ENCODE assay signal across 8 cellular contexts in genomic region chr1:234725177-234726132, GRCh38.
DNase-seq lines count a peak whose midpoint lies in the region; ATAC-seq, FAIRE-seq and TF ChIP-seq lines count a peak whose summit lies in the region.

No MANE protein-coding gene starts in this region.

- TF ChIP-seq POLR2A in GM12891 (IDR thresholded peaks at IDR 0.05; ENCODE audit: low read depth, low read length): no peak

- H3K9me3 ChIP-seq in kidney (ENCODE audit: control insufficient read depth in 1 of 2, low read length in 2 of 2): no peaks in the 10 kb centered on the region

- H3K9ac ChIP-seq in kidney (ENCODE audit: low read length in 2 of 2): peak overlapping the region; percentile 63 to 74

- TF ChIP-seq CTCF in kidney (IDR thresholded peaks at IDR 0.05; ENCODE audit: borderline replicate concordance, extremely low read depth, insufficient read depth): no peak

- ATAC-seq in GM21515 (IDR thresholded peaks at IDR 0.05; ENCODE audit: unreplicated experiment): no peak
- no peak for ATAC-seq in HG03432 (IDR thresholded peaks at IDR 0.05; ENCODE audit: unreplicated experiment)

- no peaks in the 10 kb centered on the region for H3K36me3 ChIP-seq in kidney (ENCODE audit: control insufficient read depth in 1 of 2, insufficient read depth in 2 of 2, low read length in 2 of 2)

- H3K4me1 ChIP-seq in kidney (ENCODE audit: control insufficient read depth in 1 of 2, insufficient read depth in 1 of 2, low read depth in 1 of 2, low read length in 2 of 2): peaks cover 67 to 69% of the 10 kb centered on the region in 2 donors

- intact Hi-C loops in kidney (cut with DNase I): loop anchor here (10.0 kb wide), 1 partner anchor 111 kb away; the partner anchor contains the start of gene IRF2BP2

- peak overlapping the region in 1 of 2 donors; percentile 24 for H3K4me3 ChIP-seq in kidney (ENCODE audit: low read length in 2 of 2)

- peak overlapping the region; percentile 98 to 99 for H3K27ac ChIP-seq in kidney (ENCODE audit: low read depth in 2 of 2, low read length in 2 of 2)

- FAIRE-seq in GM12891 (lab: Jason Lieb, UNC) (no peak), kidney (lab: Jason Lieb, UNC) (no peak)

- DNase-seq in GM12891 (ENCODE audit: insufficient read length, low spot score): no peak
- peak; percentile 96 for DNase-seq in RPMI8226
- DNase-seq in activated naive CD8-positive, alpha-beta T cell treated with anti-CD3 and anti-CD28 coated beads, Interleukin-2, amount 50 U/mL, for 16 hours (ENCODE audit: low read depth, low spot score): peak; percentile 34
- peak; percentile 76 for DNase-seq in kidney
- DNase-seq in stimulated activated CD4-positive, alpha-beta T cell treated with anti-CD3 and anti-CD28 coated beads, Interleukin-2, amount 100 ng/mL, for 48 hours: peak; percentile 28 to 51
- no peak for DNase-seq in GDM1 (lab: John Stamatoyannopoulos, UW)

TF ChIP-seq in GM12891, 5 proteins besides CTCF, POLR2A, EP300 and RAD21:
- TF ChIP-seq PAX5 (IDR thresholded peaks at IDR 0.05; ENCODE audit: insufficient read depth, low read length, severe bottlenecking) (no peak), TAF1 (IDR thresholded peaks at IDR 0.05; ENCODE audit: low read depth, low read length) (no peak), SPI1 (IDR thresholded peaks at IDR 0.05; ENCODE audit: low read depth, low read length) (peak; percentile 58)

Comparison
In these comparisons a context has a peak if more than half of its experiments do, and no peak if none do; other contexts are left out.
1. DNase-seq: peak in RPMI8226 (single experiment), activated naive CD8-positive, alpha-beta T cell treated with anti-CD3 and anti-CD28 coated beads, Interleukin-2, amount 50 U/mL, for 16 hours (single experiment), kidney (single experiment) and stimulated activated CD4-positive, alpha-beta T cell treated with anti-CD3 and anti-CD28 coated beads, Interleukin-2, amount 100 ng/mL, for 48 hours (2 of 2); none in GM12891 (single experiment) and GDM1 (single experiment).